24 cellular contexts compared by ENCODE assay signal in genomic region chr17:43881758-43882505, GRCh38. TPM values are rescaled to one million over a fixed set of nuclear protein-coding genes. Genes with fewer than 3 reads are reported as not detected.
"Had no signal": no experiment of that assay in that cellular context is flagged by ENCODE, and none has a peak within 500 bp of the region (broad histone marks: within the 10 kb centered on the region; RNA-seq: fewer than 3 reads in every experiment).

No MANE protein-coding gene starts in this region.

- H3K4me1 ChIP-seq: breast epithelium had no signal

- H2AFZ ChIP-seq: PC-9 had no signal

- ATAC-seq: activated CD8-positive, alpha-beta memory T cell treated with anti-CD3 and anti-CD28 coated beads, Interleukin-2, amount 10 ng/mL, durations not matched to agents 7 days and 5 days; T-helper 17 cell; WTC11 had no signal

- H3K4me3 ChIP-seq: breast epithelium, PC-9 had no signal

- H3K27me3 ChIP-seq: breast epithelium had no signal

- H3K9me3 ChIP-seq: breast epithelium had no signal

- H3K27ac ChIP-seq: breast epithelium, PC-9 had no signal

- H3K4me2 ChIP-seq: PC-9 had no signal

- DNase-seq: activated CD4-positive, alpha-beta T cell treated with anti-CD3 and anti-CD28 coated beads for 48 hours; activated CD4-positive, alpha-beta T cell treated with anti-CD3 and anti-CD28 coated beads, Interleukin-2, amount 50 U/mL, for 4 hours; activated CD4-positive, CD25-positive, alpha-beta regulatory T cell treated with anti-CD3 and anti-CD28 coated beads, Interleukin-2, amount 50 U/mL, for 72 hours; activated CD8-positive, alpha-beta memory T cell treated with anti-CD3 and anti-CD28 coated beads, Interleukin-2, amount 10 ng/mL, durations not matched to agents 7 days and 5 days; activated effector memory CD4-positive, alpha-beta T cell treated with Interleukin-2 at 50 U/mL for 16 hours; activated naive CD4-positive, alpha-beta T cell; activated T-cell treated with anti-CD3 and anti-CD28 coated beads, Interleukin-2, amount 50 U/mL, for 24 hours; aorta; caudate nucleus; KG1; NCI-H1092; NCI-H1417; NCI-H2081; NCI-H510A treated with DMSO at 0.1 percent for 48 hours; PC-9; SHP77 treated with DMSO at 0.1 percent for 48 hours; T-helper 17 cell; T-helper 9 cell had no signal

- H3K36me3 ChIP-seq: breast epithelium had no signal

RNA-seq across cellular contexts. Expression of gene CD300LG, which starts 35.0 kb away (rescaled TPM):
- total RNA-seq: activated CD8-positive, alpha-beta memory T cell treated with anti-CD3 and anti-CD28 coated beads, Interleukin-2, amount 10 ng/mL, durations not matched to agents 7 days and 5 days; activated T-helper 1 cell treated with anti-CD3 and anti-CD28 coated beads, Interleukin-12 subunit alpha, Interleukin-12 subunit beta, Interleukin-2, Interleukin-4 antibody, amounts not matched to agents 30 ng/mL and 10 ng/mL and 1 ng/mL, durations not matched to agents 14 hours and 24 hours and 36 hours; LHCN-M2; M059J; PC-9; SK-MEL-5; T-helper 17 cell; WTC11 had no signal

RNA-seq across cellular contexts. Expression of gene MPP3, which starts 49.0 kb away (rescaled TPM):
- total RNA-seq: activated CD8-positive, alpha-beta memory T cell treated with anti-CD3 and anti-CD28 coated beads, Interleukin-2, amount 10 ng/mL, durations not matched to agents 7 days and 5 days had no signal
